ENCODE assay signal across 8 cellular contexts in genomic region chr4:1748465-1748995, GRCh38. TPM values are rescaled to one million over a fixed set of nuclear protein-coding genes. Genes with fewer than 3 reads are reported as not detected.
A peak's percentile ranks its signal among the peaks of the same experiment; 100 is the strongest.
DNase-seq lines count a peak whose midpoint lies in the region; ATAC-seq and TF ChIP-seq lines count a peak whose summit lies in the region.

No MANE protein-coding gene starts in this region.

- TF ChIP-seq CTCF in Loucy (conservative IDR thresholded peaks at IDR 0.05; ENCODE audit: low read length), result peak; percentile 76

- H3K4me3 ChIP-seq in Loucy (ENCODE audit: low read length, poor library complexity, severe bottlenecking), result peak overlapping the region; percentile 31

- H3K27me3 ChIP-seq in Loucy (ENCODE audit: insufficient read depth, low read length, poor library complexity, severe bottlenecking), result no peaks in the 10 kb centered on the region

- DNase-seq in GDM1 (lab: John Stamatoyannopoulos, UW) (peak; percentile 68), head of caudate nucleus (peak; percentile 45 to 89 (median 72)), renal cortical epithelial cell (ENCODE audit: low read depth) (peak; percentile 16)
- peak; percentile 57 to 76 (median 68) for DNase-seq in activated naive CD4-positive, alpha-beta T cell (lab: John Stamatoyannopoulos, UW)

- intact Hi-C loops in head of caudate nucleus (cut with DNase I), result loop anchor here (5.0 kb wide), 1 partner anchor 64 kb away; no protein-coding TSS in a partner anchor

- no peaks in the 10 kb centered on the region for H4K20me1 ChIP-seq in Loucy (ENCODE audit: insufficient read depth, low read length, poor library complexity, severe bottlenecking)

- H2AFZ ChIP-seq in Loucy (ENCODE audit: low read length), result peak overlapping the region; percentile 51; the same call in 1 of the 2 replicates

- H3F3A ChIP-seq in Loucy (ENCODE audit: low read depth), result no peaks in the 10 kb centered on the region

- H3K4me2 ChIP-seq in Loucy (ENCODE audit: low read depth, low read length, poor library complexity, severe bottlenecking), result peak overlapping the region; percentile 30

- peaks cover 11% of the 10 kb centered on the region; the same call in 1 of the 2 replicates for H3K36me3 ChIP-seq in Loucy (ENCODE audit: insufficient read depth, low read length)

- H3K79me2 ChIP-seq in Loucy (ENCODE audit: insufficient read depth, low read length), result no peaks in the 10 kb centered on the region

- H3K4me1 ChIP-seq in Loucy (ENCODE audit: insufficient read depth, low read length, poor library complexity, severe bottlenecking), result peaks cover 4% of the 10 kb centered on the region

- no peaks in the 10 kb centered on the region for H3K9me3 ChIP-seq in Loucy (ENCODE audit: insufficient read depth, low read depth, low read length)

- no peaks in the 10 kb centered on the region for H3K9me2 ChIP-seq in Loucy (replicated peaks; ENCODE audit: low read depth, low read length)

- H3K9ac ChIP-seq in Loucy (ENCODE audit: low read depth, low read length, poor library complexity, severe bottlenecking), result no peak overlapping the region

- peak; percentile 72 for ATAC-seq in SK-N-SH treated with all-trans-retinoic acid at 6 μM for 48 hours
- no peak for ATAC-seq in GM21423 (IDR thresholded peaks at IDR 0.05; ENCODE audit: unreplicated experiment)
- no peak for ATAC-seq in HG03196 (IDR thresholded peaks at IDR 0.05; ENCODE audit: unreplicated experiment)

TF ChIP-seq in SK-N-SH treated with all-trans-retinoic acid at 6 μM for 48 hours, 23 proteins besides CTCF, POLR2A, EP300 and RAD21:
- TF ChIP-seq CSDC2 (CRISPR knock-in tag; IDR thresholded peaks at IDR 0.05), result no peak
- peak; percentile 90 for TF ChIP-seq ZFP3 (CRISPR knock-in tag; IDR thresholded peaks at IDR 0.05)

RNA-seq across cellular contexts. Expression of gene TACC3, which starts 27.2 kb away (rescaled TPM):
- 5.4 and 7.6 TPM in 2 replicates for total RNA-seq in renal cortical epithelial cell

RNA-seq across cellular contexts. Expression of gene TMEM129, which starts 27.4 kb away (rescaled TPM):
- total RNA-seq in renal cortical epithelial cell, result 60.8 and 88.7 TPM in 2 replicates

RNA-seq across cellular contexts. Expression of gene SLBP, which starts 36.4 kb away (rescaled TPM):
- 51.9 and 106 TPM in 2 replicates for total RNA-seq in renal cortical epithelial cell

RNA-seq across cellular contexts. Expression of gene FGFR3, which starts 44.6 kb away (rescaled TPM):
- total RNA-seq in renal cortical epithelial cell, result 1.4 and 3.7 TPM in 2 replicates

Comparison
In these comparisons a context has a peak if more than half of its experiments do, and no peak if none do; other contexts are left out.
1. DNase-seq: peak in every context shown above with its lines; median percentile 72 in head of caudate nucleus; 68 in GDM1; 68 in activated naive CD4-positive, alpha-beta T cell; 16 in renal cortical epithelial cell.